Comparison of ENCODE assay signal across 1 cellular context in the genomic region with DNA sequence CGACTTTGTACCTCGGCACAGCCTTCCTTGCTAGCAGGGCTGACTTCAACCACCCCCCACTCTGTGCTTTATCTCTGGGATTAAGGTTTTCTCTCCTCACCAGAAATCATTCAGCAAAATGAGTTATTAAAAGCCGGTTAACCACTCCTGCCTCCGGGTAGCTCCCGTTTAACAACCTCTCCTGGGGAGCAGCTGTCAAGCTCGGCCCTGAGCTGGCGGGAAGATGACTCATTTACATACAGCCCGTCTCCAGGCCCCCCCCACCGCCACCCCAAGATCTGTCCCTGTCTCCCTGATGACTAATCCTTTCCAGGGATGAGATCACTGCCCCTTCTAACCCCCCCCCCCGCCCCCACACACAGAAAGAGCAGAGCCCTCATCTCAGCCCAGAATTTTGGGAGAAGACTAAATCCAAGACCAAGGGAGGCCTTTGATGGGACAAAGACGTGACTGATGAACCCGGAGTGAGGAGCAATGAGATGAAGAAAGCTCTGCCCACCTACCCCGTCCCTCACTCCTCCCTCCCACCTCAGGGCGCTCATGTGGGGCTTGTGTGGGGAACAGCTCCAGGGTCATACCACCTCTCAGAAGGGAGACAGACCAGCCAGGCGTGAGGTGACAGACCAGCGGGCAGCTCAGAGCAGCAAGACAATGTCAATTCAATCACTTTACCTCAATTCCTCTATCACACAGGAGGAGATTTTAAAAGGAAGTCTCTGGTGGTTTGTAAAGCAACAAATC.
A peak's percentile ranks its signal among the peaks of the same experiment; 100 is the strongest.
TF ChIP-seq lines count a peak whose summit lies in the region.

No MANE protein-coding gene starts in this region.

TF ChIP-seq in K562, 482 proteins besides CTCF, POLR2A, EP300 and RAD21 (continued from another document):
- TF ChIP-seq, protein P1, sequence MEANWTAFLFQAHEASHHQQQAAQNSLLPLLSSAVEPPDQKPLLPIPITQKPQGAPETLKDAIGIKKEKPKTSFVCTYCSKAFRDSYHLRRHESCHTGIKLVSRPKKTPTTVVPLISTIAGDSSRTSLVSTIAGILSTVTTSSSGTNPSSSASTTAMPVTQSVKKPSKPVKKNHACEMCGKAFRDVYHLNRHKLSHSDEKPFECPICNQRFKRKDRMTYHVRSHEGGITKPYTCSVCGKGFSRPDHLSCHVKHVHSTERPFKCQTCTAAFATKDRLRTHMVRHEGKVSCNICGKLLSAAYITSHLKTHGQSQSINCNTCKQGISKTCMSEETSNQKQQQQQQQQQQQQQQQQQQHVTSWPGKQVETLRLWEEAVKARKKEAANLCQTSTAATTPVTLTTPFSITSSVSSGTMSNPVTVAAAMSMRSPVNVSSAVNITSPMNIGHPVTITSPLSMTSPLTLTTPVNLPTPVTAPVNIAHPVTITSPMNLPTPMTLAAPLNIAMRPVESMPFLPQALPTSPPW (CRISPR knock-in tag; IDR thresholded peaks at IDR 0.05) = peak; percentile 91
- TF ChIP-seq RCOR1 (IDR thresholded peaks at IDR 0.05; ENCODE audit: borderline replicate concordance in 1 of 2, low read depth in 2 of 2, low read length in 2 of 2) (no peak), NFATC3 (IDR thresholded peaks at IDR 0.05) (no peak), GABPB1 (CRISPR knock-in tag; IDR thresholded peaks at IDR 0.05) (no peak), TEAD2 (tag; IDR thresholded peaks at IDR 0.05) (no peak), ZNF165 (CRISPR knock-in tag; IDR thresholded peaks at IDR 0.05; ENCODE audit: borderline replicate concordance) (no peak), NR3C1 (CRISPR knock-in tag; IDR thresholded peaks at IDR 0.05) (no peak), ZNF583 (CRISPR knock-in tag; IDR thresholded peaks at IDR 0.05) (no peak), MEF2D (tag; conservative IDR thresholded peaks at IDR 0.05; ENCODE audit: low read depth) (no peak), GATAD2B (IDR thresholded peaks at IDR 0.05; ENCODE audit: borderline replicate concordance) (no peak), ZNF232 (CRISPR knock-in tag; IDR thresholded peaks at IDR 0.05) (no peak), C11orf30 (IDR thresholded peaks at IDR 0.05; ENCODE audit: low read depth) (no peak), FOS (IDR thresholded peaks at IDR 0.05; ENCODE audit: extremely low read depth, insufficient read length) (peak; percentile 26), ZBTB7A (IDR thresholded peaks at IDR 0.05; ENCODE audit: borderline replicate concordance, control insufficient read depth, low read depth, low read length) (no peak), ZC3H8 (IDR thresholded peaks at IDR 0.05) (no peak), TGIF2 (CRISPR knock-in tag; IDR thresholded peaks at IDR 0.05) (no peak), ZNF134 (CRISPR knock-in tag; conservative IDR thresholded peaks at IDR 0.05) (no peak)
- TF ChIP-seq, protein P2, sequence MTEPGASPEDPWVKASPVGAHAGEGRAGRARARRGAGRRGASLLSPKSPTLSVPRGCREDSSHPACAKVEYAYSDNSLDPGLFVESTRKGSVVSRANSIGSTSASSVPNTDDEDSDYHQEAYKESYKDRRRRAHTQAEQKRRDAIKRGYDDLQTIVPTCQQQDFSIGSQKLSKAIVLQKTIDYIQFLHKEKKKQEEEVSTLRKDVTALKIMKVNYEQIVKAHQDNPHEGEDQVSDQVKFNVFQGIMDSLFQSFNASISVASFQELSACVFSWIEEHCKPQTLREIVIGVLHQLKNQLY (CRISPR knock-in tag; conservative IDR thresholded peaks at IDR 0.05) = no peak
- TF ChIP-seq, protein P3, sequence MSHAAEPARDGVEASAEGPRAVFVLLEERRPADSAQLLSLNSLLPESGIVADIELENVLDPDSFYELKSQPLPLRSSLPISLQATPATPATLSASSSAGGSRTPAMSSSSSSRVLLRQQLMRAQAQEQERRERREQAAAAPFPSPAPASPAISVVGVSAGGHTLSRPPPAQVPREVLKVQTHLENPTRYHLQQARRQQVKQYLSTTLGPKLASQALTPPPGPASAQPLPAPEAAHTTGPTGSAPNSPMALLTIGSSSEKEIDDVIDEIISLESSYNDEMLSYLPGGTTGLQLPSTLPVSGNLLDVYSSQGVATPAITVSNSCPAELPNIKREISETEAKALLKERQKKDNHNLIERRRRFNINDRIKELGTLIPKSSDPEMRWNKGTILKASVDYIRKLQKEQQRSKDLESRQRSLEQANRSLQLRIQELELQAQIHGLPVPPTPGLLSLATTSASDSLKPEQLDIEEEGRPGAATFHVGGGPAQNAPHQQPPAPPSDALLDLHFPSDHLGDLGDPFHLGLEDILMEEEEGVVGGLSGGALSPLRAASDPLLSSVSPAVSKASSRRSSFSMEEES (CRISPR knock-in tag; IDR thresholded peaks at IDR 0.05) = no peak
- TF ChIP-seq, protein P4, sequence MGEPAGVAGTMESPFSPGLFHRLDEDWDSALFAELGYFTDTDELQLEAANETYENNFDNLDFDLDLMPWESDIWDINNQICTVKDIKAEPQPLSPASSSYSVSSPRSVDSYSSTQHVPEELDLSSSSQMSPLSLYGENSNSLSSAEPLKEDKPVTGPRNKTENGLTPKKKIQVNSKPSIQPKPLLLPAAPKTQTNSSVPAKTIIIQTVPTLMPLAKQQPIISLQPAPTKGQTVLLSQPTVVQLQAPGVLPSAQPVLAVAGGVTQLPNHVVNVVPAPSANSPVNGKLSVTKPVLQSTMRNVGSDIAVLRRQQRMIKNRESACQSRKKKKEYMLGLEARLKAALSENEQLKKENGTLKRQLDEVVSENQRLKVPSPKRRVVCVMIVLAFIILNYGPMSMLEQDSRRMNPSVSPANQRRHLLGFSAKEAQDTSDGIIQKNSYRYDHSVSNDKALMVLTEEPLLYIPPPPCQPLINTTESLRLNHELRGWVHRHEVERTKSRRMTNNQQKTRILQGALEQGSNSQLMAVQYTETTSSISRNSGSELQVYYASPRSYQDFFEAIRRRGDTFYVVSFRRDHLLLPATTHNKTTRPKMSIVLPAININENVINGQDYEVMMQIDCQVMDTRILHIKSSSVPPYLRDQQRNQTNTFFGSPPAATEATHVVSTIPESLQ (CRISPR knock-in tag; IDR thresholded peaks at IDR 0.05) = no peak
- TF ChIP-seq, protein P5, sequence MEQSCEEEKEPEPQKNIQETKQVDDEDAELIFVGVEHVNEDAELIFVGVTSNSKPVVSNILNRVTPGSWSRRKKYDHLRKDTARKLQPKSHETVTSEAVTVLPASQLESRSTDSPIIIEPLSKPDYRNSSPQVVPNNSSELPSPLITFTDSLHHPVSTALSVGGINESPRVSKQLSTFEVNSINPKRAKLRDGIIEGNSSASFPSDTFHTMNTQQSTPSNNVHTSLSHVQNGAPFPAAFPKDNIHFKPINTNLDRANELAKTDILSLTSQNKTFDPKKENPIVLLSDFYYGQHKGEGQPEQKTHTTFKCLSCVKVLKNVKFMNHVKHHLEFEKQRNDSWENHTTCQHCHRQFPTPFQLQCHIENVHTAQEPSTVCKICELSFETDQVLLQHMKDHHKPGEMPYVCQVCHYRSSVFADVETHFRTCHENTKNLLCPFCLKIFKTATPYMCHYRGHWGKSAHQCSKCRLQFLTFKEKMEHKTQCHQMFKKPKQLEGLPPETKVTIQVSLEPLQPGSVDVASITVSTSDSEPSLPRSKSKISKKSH (CRISPR knock-in tag; IDR thresholded peaks at IDR 0.05) = no peak
- TF ChIP-seq, protein P6, sequence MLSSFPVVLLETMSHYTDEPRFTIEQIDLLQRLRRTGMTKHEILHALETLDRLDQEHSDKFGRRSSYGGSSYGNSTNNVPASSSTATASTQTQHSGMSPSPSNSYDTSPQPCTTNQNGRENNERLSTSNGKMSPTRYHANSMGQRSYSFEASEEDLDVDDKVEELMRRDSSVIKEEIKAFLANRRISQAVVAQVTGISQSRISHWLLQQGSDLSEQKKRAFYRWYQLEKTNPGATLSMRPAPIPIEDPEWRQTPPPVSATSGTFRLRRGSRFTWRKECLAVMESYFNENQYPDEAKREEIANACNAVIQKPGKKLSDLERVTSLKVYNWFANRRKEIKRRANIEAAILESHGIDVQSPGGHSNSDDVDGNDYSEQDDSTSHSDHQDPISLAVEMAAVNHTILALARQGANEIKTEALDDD (IDR thresholded peaks at IDR 0.05) = peak; percentile 51; the same call in 1 of the 2 replicates
- TF ChIP-seq, protein P7, sequence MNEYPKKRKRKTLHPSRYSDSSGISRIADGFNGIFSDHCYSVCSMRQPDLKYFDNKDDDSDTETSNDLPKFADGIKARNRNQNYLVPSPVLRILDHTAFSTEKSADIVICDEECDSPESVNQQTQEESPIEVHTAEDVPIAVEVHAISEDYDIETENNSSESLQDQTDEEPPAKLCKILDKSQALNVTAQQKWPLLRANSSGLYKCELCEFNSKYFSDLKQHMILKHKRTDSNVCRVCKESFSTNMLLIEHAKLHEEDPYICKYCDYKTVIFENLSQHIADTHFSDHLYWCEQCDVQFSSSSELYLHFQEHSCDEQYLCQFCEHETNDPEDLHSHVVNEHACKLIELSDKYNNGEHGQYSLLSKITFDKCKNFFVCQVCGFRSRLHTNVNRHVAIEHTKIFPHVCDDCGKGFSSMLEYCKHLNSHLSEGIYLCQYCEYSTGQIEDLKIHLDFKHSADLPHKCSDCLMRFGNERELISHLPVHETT (CRISPR knock-in tag; conservative IDR thresholded peaks at IDR 0.05 in 1 of 2, IDR thresholded peaks at IDR 0.05 in 1 of 2) = no peak
- TF ChIP-seq, protein P8, sequence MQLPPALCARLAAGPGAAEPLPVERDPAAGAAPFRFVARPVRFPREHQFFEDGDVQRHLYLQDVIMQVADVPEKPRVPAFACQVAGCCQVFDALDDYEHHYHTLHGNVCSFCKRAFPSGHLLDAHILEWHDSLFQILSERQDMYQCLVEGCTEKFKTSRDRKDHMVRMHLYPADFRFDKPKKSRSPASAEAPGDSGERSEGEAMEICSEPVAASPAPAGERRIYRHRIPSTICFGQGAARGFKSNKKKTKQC (CRISPR knock-in tag; IDR thresholded peaks at IDR 0.05) = no peak
